In the genomic region with DNA sequence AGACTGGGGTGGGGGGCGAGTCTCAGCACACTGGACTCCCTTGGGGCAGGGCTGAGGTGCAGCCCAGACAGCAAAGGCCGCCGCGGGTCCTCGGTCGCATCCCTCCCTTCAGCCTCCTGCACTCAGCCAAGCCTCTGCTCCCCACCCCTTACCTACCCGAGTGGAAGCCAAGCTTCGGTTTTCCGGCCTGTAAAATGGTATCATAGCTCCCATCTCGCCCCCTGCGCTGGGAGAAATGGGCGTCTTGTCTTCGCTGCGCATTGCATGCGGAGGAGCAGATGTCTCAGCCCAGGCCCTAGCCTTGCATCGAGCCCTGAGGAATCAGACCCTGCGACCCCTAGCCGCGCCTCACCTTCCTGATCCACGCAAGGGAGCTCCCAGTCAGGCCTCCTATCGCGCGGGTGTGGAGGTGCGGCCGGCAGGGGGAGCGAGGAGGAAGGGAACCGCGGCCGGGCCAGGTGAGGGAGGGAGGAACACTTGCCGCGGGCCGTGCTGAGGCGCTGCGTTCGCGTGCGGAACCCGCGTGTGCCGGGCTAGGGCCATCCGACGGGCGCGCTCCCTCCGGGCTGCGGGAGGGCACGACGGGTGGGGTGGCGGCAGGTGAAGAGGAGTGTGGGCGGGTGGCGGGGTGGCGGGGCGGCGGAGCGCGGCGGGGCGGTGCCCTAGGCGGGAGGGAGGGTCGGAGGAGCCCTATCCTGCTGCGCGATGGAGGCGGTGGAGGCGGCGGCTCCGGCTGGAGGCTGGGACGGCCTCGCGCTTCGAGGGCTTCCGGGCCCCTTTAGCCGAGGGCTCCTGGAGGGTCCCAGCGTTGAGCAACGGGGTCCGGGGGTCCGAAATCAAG, we compare ENCODE assay signal across 8 cellular contexts. TPM values are rescaled to one million over a fixed set of nuclear protein-coding genes. Genes with fewer than 3 reads are reported as not detected.
DNase-seq lines count a peak whose midpoint lies in the region; ATAC-seq and TF ChIP-seq lines count a peak whose summit lies in the region.

No MANE protein-coding gene starts in this region.

- peaks cover 2% of the 10 kb centered on the region for H3K4me1 ChIP-seq in iPS-15b (ENCODE audit: control insufficient read depth, insufficient read depth, low read length)

- ATAC-seq in Right ventricle myocardium inferior (peak; percentile 38), GM18873 (IDR thresholded peaks at IDR 0.05; ENCODE audit: low FRiP score, unreplicated experiment) (no peak), GM19328 (IDR thresholded peaks at IDR 0.05; ENCODE audit: unreplicated experiment) (no peak)

- peak overlapping the region; percentile 61 for H3K27ac ChIP-seq in RWPE1

- peaks cover 30% of the 10 kb centered on the region for H3K4me1 Mint-ChIP-seq in activated naive CD4-positive, alpha-beta T cell treated with anti-CD3 and anti-CD28 coated beads, Interleukin-2, amount 50 U/mL, for 24 hours

- intact Hi-C loops in Right ventricle myocardium inferior (cut with DNase I), result no loop called here
- intact Hi-C loops in cardiac septum (cut with DNase I), result no loop called here

- peaks cover 86% of the 10 kb centered on the region for H3K27me3 ChIP-seq in iPS-15b (ENCODE audit: control insufficient read depth, insufficient read depth, low read length)

- H3K9me3 Mint-ChIP-seq in activated naive CD4-positive, alpha-beta T cell treated with anti-CD3 and anti-CD28 coated beads, Interleukin-2, amount 50 U/mL, for 24 hours, result no peaks in the 10 kb centered on the region

- peaks cover 25% of the 10 kb centered on the region for H3K27me3 Mint-ChIP-seq in activated naive CD4-positive, alpha-beta T cell treated with anti-CD3 and anti-CD28 coated beads, Interleukin-2, amount 50 U/mL, for 24 hours

- DNase-seq in Right ventricle myocardium inferior (ENCODE audit: missing footprints) (peak; percentile 70), cardiac septum (ENCODE audit: low spot score) (no peak), RWPE1 (ENCODE audit: low spot score) (peak; percentile 67)
- DNase-seq in stimulated activated CD4-positive, alpha-beta T cell treated with anti-CD3 and anti-CD28 coated beads, TNF-alpha, amount 100 ng/mL, for 24 hours (ENCODE audit: low read depth in 3 of 3), result peak; percentile 28 to 68 (median 34)

- no peaks in the 10 kb centered on the region for H3K9me3 ChIP-seq in iPS-15b (ENCODE audit: control insufficient read depth, insufficient read depth, low read length)

- H3K27ac Mint-ChIP-seq in activated naive CD4-positive, alpha-beta T cell treated with anti-CD3 and anti-CD28 coated beads, Interleukin-2, amount 50 U/mL, for 24 hours, result no peak overlapping the region

- peaks cover 3% of the 10 kb centered on the region for H3K36me3 ChIP-seq in iPS-15b (ENCODE audit: control insufficient read depth, insufficient read depth, low read length)

- H3K9ac ChIP-seq in iPS-15b (ENCODE audit: low read depth, low read length), result no peak overlapping the region

- H3K36me3 Mint-ChIP-seq in activated naive CD4-positive, alpha-beta T cell treated with anti-CD3 and anti-CD28 coated beads, Interleukin-2, amount 50 U/mL, for 24 hours, result peaks cover 3% of the 10 kb centered on the region

- H3K4me3 Mint-ChIP-seq in activated naive CD4-positive, alpha-beta T cell treated with anti-CD3 and anti-CD28 coated beads, Interleukin-2, amount 50 U/mL, for 24 hours, result peak overlapping the region; percentile 67

- TF ChIP-seq CTCF in RWPE1 (conservative IDR thresholded peaks at IDR 0.05; ENCODE audit: low read depth), result peak; percentile 83

- POLR2A ChIA-PET in RWPE1 (lab: Yijun Ruan, JAX; ENCODE audit: low non-redundant PET), result no interaction called here

- CTCF ChIA-PET in RWPE1 (lab: Yijun Ruan, JAX), result interaction anchor here (0.5 to 1.2 kb wide), 11 partner anchors 10 to 155 kb away, joined by 3 to 12 read pairs (median 5); no protein-coding TSS in a partner anchor

- H3K4me3 ChIP-seq in iPS-15b (ENCODE audit: low read depth, low read length), result peak overlapping the region; percentile 45

RNA-seq across cellular contexts. Expression of gene TBX1, which starts 4.1 kb away (rescaled TPM):
- 3.6 TPM for total RNA-seq in Right ventricle myocardium inferior
- total RNA-seq in cardiac septum, result 0.48 TPM

RNA-seq across cellular contexts. Expression of gene GP1BB, which starts 33.2 kb away (rescaled TPM):
- not detected for total RNA-seq in Right ventricle myocardium inferior
- 5.5 TPM for total RNA-seq in cardiac septum

RNA-seq across cellular contexts. Expression of gene SEPTIN5, which starts 42.2 kb away (rescaled TPM):
- total RNA-seq in Right ventricle myocardium inferior (120 TPM), cardiac septum (191 TPM)
